In the genomic region with DNA sequence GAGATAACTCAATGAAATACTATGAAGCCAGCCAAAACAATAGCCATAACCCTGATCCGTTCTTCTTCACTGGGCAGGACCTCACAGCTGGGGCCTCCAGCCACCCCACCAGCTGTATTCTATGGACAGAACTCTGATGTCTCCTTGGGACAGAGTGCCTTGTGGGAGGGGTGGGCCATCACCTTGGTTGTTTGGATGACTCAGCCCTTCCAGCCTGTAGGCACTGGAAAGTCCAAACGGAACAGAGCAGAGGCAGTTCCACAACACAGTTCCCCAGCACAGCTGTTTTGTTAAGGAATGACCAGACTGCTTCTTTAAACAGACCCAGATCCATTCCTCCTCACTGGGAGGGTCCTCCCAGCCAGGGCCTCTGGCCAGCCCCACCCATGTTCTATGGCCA, we compare ENCODE assay signal across 27 cellular contexts. TPM values are rescaled to one million over a fixed set of nuclear protein-coding genes. Genes with fewer than 3 reads are reported as not detected.
A peak's percentile ranks its signal among the peaks of the same experiment; 100 is the strongest.
DNase-seq lines count a peak whose midpoint lies in the region; FAIRE-seq and TF ChIP-seq lines count a peak whose summit lies in the region.
"Had no signal": no experiment of that assay in that cellular context is flagged by ENCODE, and none has a peak within 500 bp of the region (broad histone marks: within the 10 kb centered on the region; RNA-seq: fewer than 3 reads in every experiment).

No MANE protein-coding gene starts in this region.

- no peaks in the 10 kb centered on the region for H3K79me2 ChIP-seq in keratinocyte (ENCODE audit: control insufficient read depth, insufficient read depth, low read length)
- H3K79me2 ChIP-seq: hepatocyte had no signal

- no peaks in the 10 kb centered on the region for H3K36me3 ChIP-seq in adipocyte (ENCODE audit: control insufficient read depth, insufficient read depth, low read length, severe bottlenecking)
- no peaks in the 10 kb centered on the region for H3K36me3 ChIP-seq in keratinocyte (ENCODE audit: control insufficient read depth in 2 of 2, extremely low read depth in 1 of 2, insufficient read depth in 2 of 2, low read length in 2 of 2)
- H3K36me3 ChIP-seq: esophagus muscularis mucosa, gastrocnemius medialis, neutrophil, prostate gland, tibial artery had no signal

- FAIRE-seq in H54 (lab: Jason Lieb, UNC) = peak; percentile 57
- peak; percentile 72 for FAIRE-seq in keratinocyte (lab: Jason Lieb, UNC)
- FAIRE-seq in frontal cortex (lab: Jason Lieb, UNC) = no peak

- in situ Hi-C loops in KBM-7 (cut with MboI; ENCODE audit: low pct_unique_long_range_greater_than_20kb, low sequenced_read_pairs) = no loop called here
- in situ Hi-C loops in GM13976 (cut with MboI; ENCODE audit: low sequenced_read_pairs, unreplicated experiment) = no loop called here

- no peak overlapping the region for H3K9ac ChIP-seq in adipocyte (ENCODE audit: low read length)
- no peak overlapping the region for H3K9ac ChIP-seq in keratinocyte (ENCODE audit: control insufficient read depth, extremely low read depth, insufficient read depth, low read length)
- H3K9ac ChIP-seq: BLaER1 treated with 17β-estradiol and CSF1 and Interleukin-3, amounts not matched to agents 10 nM and 100 nM had no signal

- no peak for TF ChIP-seq POLR2A in H54 (IDR thresholded peaks at IDR 0.05; ENCODE audit: low read depth, low read length)

- H3K4me3 ChIP-seq in adipocyte (ENCODE audit: low read length) = no peak overlapping the region
- H3K4me3 ChIP-seq in keratinocyte (ENCODE audit: control insufficient read depth in 2 of 3, extremely low read depth in 1 of 3, insufficient read depth in 2 of 3, low read depth in 1 of 3, low read length in 3 of 3) = no peak overlapping the region
- H3K4me3 ChIP-seq: BLaER1 treated with 17β-estradiol and CSF1 and Interleukin-3, amounts not matched to agents 10 nM and 100 nM; esophagus muscularis mucosa; gastrocnemius medialis; hepatocyte; prostate gland; skin epidermis; tibial artery had no signal

- no peaks in the 10 kb centered on the region for H4K20me1 ChIP-seq in keratinocyte (ENCODE audit: control insufficient read depth, extremely low read depth, insufficient read depth, low read length)
- H4K20me1 ChIP-seq: BLaER1 treated with 17β-estradiol and CSF1 and Interleukin-3, amounts not matched to agents 10 nM and 100 nM had no signal

- no peaks in the 10 kb centered on the region for H3K27me3 ChIP-seq in adipocyte (replicated peaks; ENCODE audit: control insufficient read depth, insufficient read depth, low read length)
- no peaks in the 10 kb centered on the region for H3K27me3 ChIP-seq in keratinocyte (ENCODE audit: control insufficient read depth, extremely low read depth, insufficient read depth, low read length)
- H3K27me3 ChIP-seq: BLaER1 treated with 17β-estradiol and CSF1 and Interleukin-3, amounts not matched to agents 10 nM and 100 nM; esophagus muscularis mucosa; gastrocnemius medialis; hepatocyte; neutrophil; tibial artery had no signal

- TF ChIP-seq CTCF in keratinocyte (optimal IDR thresholded peaks at IDR 0.05 in 1 of 3, IDR thresholded peaks at IDR 0.05 in 1 of 3, conservative IDR thresholded peaks at IDR 0.05 in 1 of 3; ENCODE audit: extremely low read depth in 1 of 3, insufficient read depth in 2 of 3, low read length in 3 of 3) (no peak), GM13976 (IDR thresholded peaks at IDR 0.05; ENCODE audit: borderline replicate concordance, control extremely low read depth, extremely low read depth, insufficient read depth, missing control alignments) (no peak)

- peak overlapping the region; percentile 29 for H3K4me2 ChIP-seq in keratinocyte (ENCODE audit: control insufficient read depth, extremely low read depth, insufficient read depth, low read depth, low read length)
- H3K4me2 ChIP-seq: BLaER1 treated with 17β-estradiol and CSF1 and Interleukin-3, amounts not matched to agents 10 nM and 100 nM; hepatocyte had no signal

- dilution Hi-C loops in keratinocyte (cut with MboI; ENCODE audit: extremely low pct_ligation_motif_present, low sequenced_read_pairs) = no loop called here

- H3K9me1 ChIP-seq in keratinocyte (ENCODE audit: control insufficient read depth, extremely low read depth, insufficient read depth, low read length) = no peaks in the 10 kb centered on the region

- H3K4me1 ChIP-seq in adipocyte (ENCODE audit: control insufficient read depth, insufficient read depth, low read length) = no peaks in the 10 kb centered on the region
- H3K4me1 ChIP-seq in keratinocyte (ENCODE audit: control insufficient read depth, extremely low read depth, insufficient read depth, low read length) = peaks cover 6% of the 10 kb centered on the region
- H3K4me1 ChIP-seq: BLaER1 treated with 17β-estradiol and CSF1 and Interleukin-3, amounts not matched to agents 10 nM and 100 nM; esophagus muscularis mucosa; gastrocnemius medialis; prostate gland; tibial artery had no signal

- H3K27ac ChIP-seq in keratinocyte (ENCODE audit: control insufficient read depth, insufficient read depth, low read length) = no peak overlapping the region
- H3K27ac ChIP-seq: BLaER1 treated with 17β-estradiol and CSF1 and Interleukin-3, amounts not matched to agents 10 nM and 100 nM; esophagus muscularis mucosa; gastrocnemius medialis; hepatocyte; HL-60; neutrophil; prostate gland; skin epidermis; tibial artery had no signal

- H2AFZ ChIP-seq in keratinocyte (ENCODE audit: control insufficient read depth, low read length) = peak overlapping the region; percentile 62
- H2AFZ ChIP-seq: hepatocyte had no signal

- peak; percentile 41 for DNase-seq in AG08396 (ENCODE audit: low spot score)
- no peak for DNase-seq in H54 (ENCODE audit: insufficient read length, low spot score)
- DNase-seq in adipocyte (ENCODE audit: low read depth) = peak; percentile 5
- DNase-seq in keratinocyte (ENCODE audit: low read depth, low spot score) = no peak
- DNase-seq in frontal cortex (ENCODE audit: low spot score in 2 of 2) = no peak
- no peak for DNase-seq in KBM-7
- DNase-seq in GM13976 (ENCODE audit: low spot score) = no peak
- DNase-seq: activated CD4-positive, alpha-beta T cell treated with anti-CD3 and anti-CD28 coated beads for 36 hours; activated effector memory CD4-positive, alpha-beta T cell treated with anti-CD3 and anti-CD28 coated beads, Interleukin-2, amount 50 U/mL, for 16 hours; activated T-cell treated with anti-CD3 and anti-CD28 coated beads, Interleukin-2, amount 50 U/mL, for 1 hour; amniotic stem cell; COR-L47; cortex of kidney; gastrocnemius medialis; mesendoderm; NCI-H510A; T-helper 17 cell; tibial artery had no signal

- H3K9me3 ChIP-seq in adipocyte (ENCODE audit: control insufficient read depth, low read length) (peaks cover 16% of the 10 kb centered on the region), keratinocyte (ENCODE audit: control insufficient read depth, low read depth, low read length) (no peaks in the 10 kb centered on the region)
- H3K9me3 ChIP-seq: gastrocnemius medialis, neutrophil, prostate gland had no signal

RNA-seq across cellular contexts. Expression of gene ZBED2, which starts 31.9 kb away (rescaled TPM):
- 81.8 to 124 TPM (median 120 TPM) in 3 replicates for polyA plus RNA-seq in keratinocyte
- 15.2 TPM for polyA plus RNA-seq in keratinocyte (2011; ENCODE audit: low read depth)
- polyA plus RNA-seq in keratinocyte (2011; cell fraction: cytosol; rRNA removed) = 92.8 and 126 TPM in 2 replicates
- polyA plus RNA-seq in keratinocyte (2011; cell fraction: nucleus; rRNA removed) = 110 and 127 TPM in 2 replicates
- 34.1 and 119 TPM in 2 replicates for polyA plus RNA-seq in keratinocyte (2012; ENCODE audit: low replicate concordance)
- 42.4 to 73.9 TPM (median 48.8 TPM) in 3 replicates for polyA minus RNA-seq in keratinocyte
- 60.4 TPM for polyA minus RNA-seq in keratinocyte (2011; cell fraction: cytosol; rRNA and poly(A)+ RNA removed)
- 33.4 and 52.2 TPM in 2 replicates for polyA minus RNA-seq in keratinocyte (2011; cell fraction: nucleus; rRNA and poly(A)+ RNA removed)
- total RNA-seq in frontal cortex = not detected
- total RNA-seq: gastrocnemius medialis, LHCN-M2, OCI-LY7 had no signal

RNA-seq across cellular contexts. Expression of gene PLCXD2, which starts 47.4 kb away (rescaled TPM):
- polyA plus RNA-seq in keratinocyte = 5.9 to 10.9 TPM (median 9.8 TPM) in 3 replicates
- polyA plus RNA-seq in keratinocyte (2011; ENCODE audit: low read depth) = 2.6 TPM
- 10.5 and 14.0 TPM in 2 replicates for polyA plus RNA-seq in keratinocyte (2011; cell fraction: cytosol; rRNA removed)
- polyA plus RNA-seq in keratinocyte (2011; cell fraction: nucleus; rRNA removed) = 9.5 and 10.5 TPM in 2 replicates
- 2.2 and 9.5 TPM in 2 replicates for polyA plus RNA-seq in keratinocyte (2012; ENCODE audit: low replicate concordance)
- polyA minus RNA-seq in keratinocyte = 4.2 to 14.5 TPM (median 5.5 TPM) in 3 replicates
- 3.1 TPM for polyA minus RNA-seq in keratinocyte (2011; cell fraction: cytosol; rRNA and poly(A)+ RNA removed)
- 16.5 and 29.0 TPM in 2 replicates for polyA minus RNA-seq in keratinocyte (2011; cell fraction: nucleus; rRNA and poly(A)+ RNA removed)
- total RNA-seq in frontal cortex = 65.6 TPM

Comparison
In these comparisons a context has a peak if more than half of its experiments do, and no peak if none do; other contexts are left out.
1. DNase-seq: peak in AG08396 (single experiment) and adipocyte (single experiment); none in H54 (single experiment), keratinocyte (single experiment), frontal cortex (0 of 2), KBM-7 (single experiment) and GM13976 (single experiment).